In genomic region chr18:75110311-75110710, GRCh38 we compare ENCODE assay signal across 31 cellular contexts.
"Had no signal": no experiment of that assay in that cellular context is flagged by ENCODE, and none has a peak within 500 bp of the region (broad histone marks: within the 10 kb centered on the region; RNA-seq: fewer than 3 reads in every experiment).

No MANE protein-coding gene starts in this region.

- H3K27me3 Mint-ChIP-seq: activated CD4-positive, alpha-beta memory T cell treated with anti-CD3 and anti-CD28 coated beads, Interleukin-2, amount 10 ng/mL, durations not matched to agents 7 days and 5 days; activated CD4-positive, alpha-beta T cell treated with anti-CD3 and anti-CD28 coated beads for 36 hours; activated CD4-positive, alpha-beta T cell treated with anti-CD3 and anti-CD28 coated beads, Interleukin-2, amount 10 ng/mL, durations not matched to agents 7 days and 5 days; activated naive CD4-positive, alpha-beta T cell treated with anti-CD3 and anti-CD28 coated beads, Interleukin-2, amount 10 ng/mL, durations not matched to agents 7 days and 5 days; activated naive CD8-positive, alpha-beta T cell; activated naive CD8-positive, alpha-beta T cell treated with anti-CD3 and anti-CD28 coated beads, Interleukin-2, amount 10 ng/mL, durations not matched to agents 7 days and 5 days; activated T-cell treated with anti-CD3 and anti-CD28 coated beads, Interleukin-2, amount 50 U/mL, for 24 hours had no signal

- H3K9me3 Mint-ChIP-seq: activated B cell treated with CpG ODN at 0.5 μM for 24 hours; activated CD4-positive, alpha-beta memory T cell treated with anti-CD3 and anti-CD28 coated beads, Interleukin-2, amount 10 ng/mL, durations not matched to agents 7 days and 5 days; activated CD4-positive, alpha-beta T cell treated with anti-CD3 and anti-CD28 coated beads, Interleukin-2, amount 10 ng/mL, durations not matched to agents 7 days and 5 days; activated naive CD4-positive, alpha-beta T cell treated with anti-CD3 and anti-CD28 coated beads, Interleukin-2, amount 10 ng/mL, durations not matched to agents 7 days and 5 days; activated naive CD4-positive, alpha-beta T cell treated with anti-CD3 and anti-CD28 coated beads, Interleukin-2, amount 50 U/mL, for 24 hours; activated naive CD8-positive, alpha-beta T cell treated with anti-CD3 and anti-CD28 coated beads, Interleukin-2, amount 10 ng/mL, durations not matched to agents 7 days and 5 days; activated naive CD8-positive, alpha-beta T cell treated with anti-CD3 and anti-CD28 coated beads, Interleukin-2, amount 50 U/mL, for 24 hours; activated T-cell treated with anti-CD3 and anti-CD28 coated beads, Interleukin-2, amount 50 U/mL, for 24 hours; activated T-helper 2 cell treated with anti-CD3 and anti-CD28 coated beads, Interferon-gamma antibody, Interleukin-2, Interleukin-4, amounts not matched to agents 10 μg/mL and 5 μg/mL and 100 μg/mL, durations not matched to agents 14 hours and 24 hours and 36 hours; T-helper 1 cell treated with Interleukin-12 subunit alpha and Interleukin-12 subunit beta and Interleukin-4 antibody, amounts not matched to agents 30 μg/mL and 1 μg/mL, for 36 hours; T-helper 2 cell treated with Interferon-gamma antibody and Interleukin-4, amounts not matched to agents 5 μg/mL and 100 μg/mL, for 36 hours had no signal

- H3K4me1 ChIP-seq: ascending aorta had no signal

- H3K36me3 Mint-ChIP-seq: activated naive CD4-positive, alpha-beta T cell treated with anti-CD3 and anti-CD28 coated beads, Interleukin-2, amount 10 ng/mL, durations not matched to agents 7 days and 5 days; activated naive CD4-positive, alpha-beta T cell treated with anti-CD3 and anti-CD28 coated beads, Interleukin-2, amount 50 U/mL, for 24 hours; activated naive CD8-positive, alpha-beta T cell; activated naive CD8-positive, alpha-beta T cell treated with anti-CD3 and anti-CD28 coated beads, Interleukin-2, amount 10 ng/mL, durations not matched to agents 7 days and 5 days; brain had no signal

- H3K4me1 Mint-ChIP-seq: activated B cell treated with CpG ODN at 0.5 μM for 24 hours; activated CD4-positive, alpha-beta memory T cell treated with anti-CD3 and anti-CD28 coated beads, Interleukin-2, amount 10 ng/mL, durations not matched to agents 7 days and 5 days; activated CD4-positive, alpha-beta T cell treated with anti-CD3 and anti-CD28 coated beads, Interleukin-2, amount 10 ng/mL, durations not matched to agents 7 days and 5 days; activated naive CD4-positive, alpha-beta T cell treated with anti-CD3 and anti-CD28 coated beads, Interleukin-2, amount 50 U/mL, for 24 hours; activated naive CD8-positive, alpha-beta T cell treated with anti-CD3 and anti-CD28 coated beads, Interleukin-2, amount 10 ng/mL, durations not matched to agents 7 days and 5 days; activated naive CD8-positive, alpha-beta T cell treated with anti-CD3 and anti-CD28 coated beads, Interleukin-2, amount 50 U/mL, for 24 hours had no signal

- DNase-seq: activated B cell treated with CpG ODN at 0.5 μM for 24 hours; activated CD4-positive, alpha-beta memory T cell treated with anti-CD3 and anti-CD28 coated beads, Interleukin-2, amount 10 ng/mL, durations not matched to agents 7 days and 5 days; activated CD4-positive, alpha-beta T cell treated with anti-CD3 and anti-CD28 coated beads for 36 hours; activated CD4-positive, alpha-beta T cell treated with anti-CD3 and anti-CD28 coated beads for 48 hours; activated CD4-positive, alpha-beta T cell treated with anti-CD3 and anti-CD28 coated beads, Interleukin-2, amount 10 ng/mL, durations not matched to agents 7 days and 5 days; activated CD4-positive, alpha-beta T cell treated with anti-CD3 and anti-CD28 coated beads, Interleukin-2, amount 50 U/mL, for 48 hours; activated CD4-positive, CD25-positive, alpha-beta regulatory T cell treated with anti-CD3 and anti-CD28 coated beads, Interleukin-2, amount 50 U/mL, for 72 hours; activated CD8-positive, alpha-beta T cell treated with anti-CD3 and anti-CD28 coated beads, Interleukin-2, amount 10 ng/mL, durations not matched to agents 7 days and 5 days; activated effector memory CD4-positive, alpha-beta T cell treated with Interleukin-2 at 50 U/mL for 16 hours; activated gamma-delta T cell; activated naive CD4-positive, alpha-beta T cell treated with anti-CD3 and anti-CD28 coated beads, Interleukin-2, amount 10 ng/mL, durations not matched to agents 7 days and 5 days; activated naive CD4-positive, alpha-beta T cell treated with Interleukin-2 at 50 U/mL for 16 hours; activated naive CD8-positive, alpha-beta T cell treated with anti-CD3 and anti-CD28 coated beads, Interleukin-2, amount 10 ng/mL, durations not matched to agents 7 days and 5 days; activated naive CD8-positive, alpha-beta T cell treated with anti-CD3 and anti-CD28 coated beads, Interleukin-2, amount 50 U/mL, for 24 hours; activated T-cell treated with anti-CD3 and anti-CD28 coated beads, Interleukin-2, amount 50 U/mL, for 24 hours; amygdala; anterior cingulate cortex; central memory CD4-positive, alpha-beta T cell; SW 1271; T-helper 1 cell; T-helper 2 cell; T-helper 9 cell had no signal

- ATAC-seq: activated CD4-positive, alpha-beta T cell treated with anti-CD3 and anti-CD28 coated beads for 36 hours; activated CD8-positive, alpha-beta T cell treated with anti-CD3 and anti-CD28 coated beads, Interleukin-2, amount 10 ng/mL, durations not matched to agents 7 days and 5 days; activated naive CD8-positive, alpha-beta T cell treated with anti-CD3 and anti-CD28 coated beads, Interleukin-2, amount 50 U/mL, for 24 hours had no signal

- H3K27ac Mint-ChIP-seq: activated B cell treated with CpG ODN at 0.5 μM for 24 hours; activated CD4-positive, alpha-beta memory T cell treated with anti-CD3 and anti-CD28 coated beads, Interleukin-2, amount 10 ng/mL, durations not matched to agents 7 days and 5 days; activated CD4-positive, alpha-beta T cell treated with anti-CD3 and anti-CD28 coated beads for 36 hours; activated CD4-positive, alpha-beta T cell treated with anti-CD3 and anti-CD28 coated beads, Interleukin-2, amount 10 ng/mL, durations not matched to agents 7 days and 5 days; activated CD8-positive, alpha-beta T cell treated with anti-CD3 and anti-CD28 coated beads, Interleukin-2, amount 10 ng/mL, durations not matched to agents 7 days and 5 days; activated naive CD4-positive, alpha-beta T cell treated with anti-CD3 and anti-CD28 coated beads, Interleukin-2, amount 10 ng/mL, durations not matched to agents 7 days and 5 days; activated naive CD4-positive, alpha-beta T cell treated with anti-CD3 and anti-CD28 coated beads, Interleukin-2, amount 50 U/mL, for 24 hours; activated naive CD8-positive, alpha-beta T cell; activated naive CD8-positive, alpha-beta T cell treated with anti-CD3 and anti-CD28 coated beads, Interleukin-2, amount 10 ng/mL, durations not matched to agents 7 days and 5 days; activated naive CD8-positive, alpha-beta T cell treated with anti-CD3 and anti-CD28 coated beads, Interleukin-2, amount 50 U/mL, for 24 hours; activated T-cell treated with anti-CD3 and anti-CD28 coated beads, Interleukin-2, amount 50 U/mL, for 24 hours; activated T-helper 2 cell treated with anti-CD3 and anti-CD28 coated beads, Interferon-gamma antibody, Interleukin-2, Interleukin-4, amounts not matched to agents 10 μg/mL and 5 μg/mL and 100 μg/mL, durations not matched to agents 14 hours and 24 hours and 36 hours; T-helper 1 cell treated with Interleukin-12 subunit alpha and Interleukin-12 subunit beta and Interleukin-4 antibody, amounts not matched to agents 30 μg/mL and 1 μg/mL, for 36 hours; T-helper 2 cell treated with Interferon-gamma antibody and Interleukin-4, amounts not matched to agents 5 μg/mL and 100 μg/mL, for 36 hours had no signal

- H3K36me3 ChIP-seq: ascending aorta, cardiac muscle cell had no signal

- H3K9me3 ChIP-seq: ascending aorta had no signal

- H3K4me3 ChIP-seq: ascending aorta, cardiac muscle cell had no signal

- H3K4me3 Mint-ChIP-seq: activated B cell treated with CpG ODN at 0.5 μM for 24 hours; activated CD4-positive, alpha-beta memory T cell treated with anti-CD3 and anti-CD28 coated beads, Interleukin-2, amount 10 ng/mL, durations not matched to agents 7 days and 5 days; activated CD4-positive, alpha-beta T cell treated with anti-CD3 and anti-CD28 coated beads for 36 hours; activated CD4-positive, alpha-beta T cell treated with anti-CD3 and anti-CD28 coated beads, Interleukin-2, amount 10 ng/mL, durations not matched to agents 7 days and 5 days; activated CD8-positive, alpha-beta T cell treated with anti-CD3 and anti-CD28 coated beads, Interleukin-2, amount 10 ng/mL, durations not matched to agents 7 days and 5 days; activated naive CD4-positive, alpha-beta T cell treated with anti-CD3 and anti-CD28 coated beads, Interleukin-2, amount 10 ng/mL, durations not matched to agents 7 days and 5 days; activated naive CD4-positive, alpha-beta T cell treated with anti-CD3 and anti-CD28 coated beads, Interleukin-2, amount 50 U/mL, for 24 hours; activated naive CD8-positive, alpha-beta T cell; activated naive CD8-positive, alpha-beta T cell treated with anti-CD3 and anti-CD28 coated beads, Interleukin-2, amount 10 ng/mL, durations not matched to agents 7 days and 5 days; activated naive CD8-positive, alpha-beta T cell treated with anti-CD3 and anti-CD28 coated beads, Interleukin-2, amount 50 U/mL, for 24 hours; activated T-cell treated with anti-CD3 and anti-CD28 coated beads, Interleukin-2, amount 50 U/mL, for 24 hours; brain; T-helper 1 cell treated with Interleukin-12 subunit alpha and Interleukin-12 subunit beta and Interleukin-4 antibody, amounts not matched to agents 30 μg/mL and 1 μg/mL, for 36 hours; T-helper 2 cell treated with Interferon-gamma antibody and Interleukin-4, amounts not matched to agents 5 μg/mL and 100 μg/mL, for 36 hours had no signal

- H3K27me3 ChIP-seq: ascending aorta, cardiac muscle cell had no signal

- H3K27ac ChIP-seq: ascending aorta, cardiac muscle cell, VCaP had no signal
